In genomic region chr20:51318058-51318960, GRCh38 we compare ENCODE assay signal across 8 cellular contexts.
DNase-seq lines count a peak whose midpoint lies in the region; ATAC-seq, FAIRE-seq and TF ChIP-seq lines count a peak whose summit lies in the region.

No MANE protein-coding gene starts in this region.

- FAIRE-seq in D721Med (lab: Jason Lieb, UNC) (no peak), kidney (lab: Jason Lieb, UNC) (no peak)

- no peaks in the 10 kb centered on the region for H3F3A ChIP-seq in Loucy (ENCODE audit: low read depth)

- H3K4me2 ChIP-seq in Loucy (ENCODE audit: low read depth, low read length, poor library complexity, severe bottlenecking): no peak overlapping the region

- H3K9me3 Mint-ChIP-seq in naive thymus-derived CD4-positive, alpha-beta T cell: peaks cover 0 to 6% (median 2%) of the 10 kb centered on the region in 11 donors

- H3K4me1 Mint-ChIP-seq in naive thymus-derived CD4-positive, alpha-beta T cell: no peaks in the 10 kb centered on the region

- H3K79me2 ChIP-seq in Loucy (ENCODE audit: insufficient read depth, low read length): no peaks in the 10 kb centered on the region

- no peaks in the 10 kb centered on the region for H3K9me2 ChIP-seq in Loucy (replicated peaks; ENCODE audit: low read depth, low read length)

- H3K27ac ChIP-seq in colonic mucosa: no peak overlapping the region
- no peak overlapping the region for H3K27ac ChIP-seq in naive thymus-derived CD4-positive, alpha-beta T cell (ENCODE audit: low read depth, low read length)
- no peak overlapping the region for H3K27ac ChIP-seq in kidney (ENCODE audit: low read depth in 2 of 2, low read length in 2 of 2)

- no peak overlapping the region for H2AFZ ChIP-seq in Loucy (ENCODE audit: low read length)

- H3K36me3 ChIP-seq in Loucy (ENCODE audit: insufficient read depth, low read length) (no peaks in the 10 kb centered on the region), colonic mucosa (no peaks in the 10 kb centered on the region), kidney (ENCODE audit: control insufficient read depth in 1 of 2, insufficient read depth in 2 of 2, low read length in 2 of 2) (no peaks in the 10 kb centered on the region)
- no peaks in the 10 kb centered on the region for H3K36me3 ChIP-seq in naive thymus-derived CD4-positive, alpha-beta T cell (ENCODE audit: control insufficient read depth in 2 of 3, insufficient read depth in 3 of 3, low read length in 3 of 3)

- peaks cover 0 to 4% (median 0%) of the 10 kb centered on the region in 5 donors for H3K27me3 Mint-ChIP-seq in naive thymus-derived CD4-positive, alpha-beta T cell

- no peaks in the 10 kb centered on the region for H3K27me3 ChIP-seq in Loucy (ENCODE audit: insufficient read depth, low read length, poor library complexity, severe bottlenecking)
- H3K27me3 ChIP-seq in colonic mucosa: no peaks in the 10 kb centered on the region
- no peaks in the 10 kb centered on the region for H3K27me3 ChIP-seq in naive thymus-derived CD4-positive, alpha-beta T cell (ENCODE audit: control insufficient read depth in 2 of 2, insufficient read depth in 2 of 2, low read length in 2 of 2)

- H3K4me1 ChIP-seq in Loucy (ENCODE audit: insufficient read depth, low read length, poor library complexity, severe bottlenecking): no peaks in the 10 kb centered on the region
- H3K4me1 ChIP-seq in colonic mucosa: no peaks in the 10 kb centered on the region
- H3K4me1 ChIP-seq in naive thymus-derived CD4-positive, alpha-beta T cell (ENCODE audit: control insufficient read depth in 2 of 2, insufficient read depth in 2 of 2, low read length in 2 of 2): no peaks in the 10 kb centered on the region
- H3K4me1 ChIP-seq in kidney (ENCODE audit: control insufficient read depth in 1 of 2, insufficient read depth in 1 of 2, low read depth in 1 of 2, low read length in 2 of 2): no peaks in the 10 kb centered on the region

- CTCF ChIA-PET in naive thymus-derived CD4-positive, alpha-beta T cell (lab: Charles Lee): no interaction called here

- H3K4me3 Mint-ChIP-seq in naive thymus-derived CD4-positive, alpha-beta T cell: peak overlapping the region; percentile 19 to 66 (median 44)

- H3K9ac ChIP-seq in Loucy (ENCODE audit: low read depth, low read length, poor library complexity, severe bottlenecking) (no peak overlapping the region), colonic mucosa (ENCODE audit: low read depth in 2 of 2, low read length in 2 of 2) (no peak overlapping the region), kidney (ENCODE audit: low read length in 2 of 2) (no peak overlapping the region)

- H4K20me1 ChIP-seq in Loucy (ENCODE audit: insufficient read depth, low read length, poor library complexity, severe bottlenecking): no peaks in the 10 kb centered on the region

- intact Hi-C loops in colonic mucosa (cut with DNase I): no loop called here
- intact Hi-C loops in naive thymus-derived CD4-positive, alpha-beta T cell (cut with micrococcal nuclease): no loop called here
- intact Hi-C loops in kidney (cut with DNase I): no loop called here

- peak; percentile 66 for ATAC-seq in naive thymus-derived CD4-positive, alpha-beta T cell

- no peaks in the 10 kb centered on the region for H3K36me3 Mint-ChIP-seq in naive thymus-derived CD4-positive, alpha-beta T cell

- H3K27ac Mint-ChIP-seq in naive thymus-derived CD4-positive, alpha-beta T cell: peak overlapping the region in 3 of 9 donors; percentile 20 to 77 (median 69)

- POLR2A ChIA-PET in naive thymus-derived CD4-positive, alpha-beta T cell (lab: Charles Lee): no interaction called here

- no peaks in the 10 kb centered on the region for H3K9me3 ChIP-seq in Loucy (ENCODE audit: insufficient read depth, low read depth, low read length)
- no peaks in the 10 kb centered on the region for H3K9me3 ChIP-seq in colonic mucosa
- no peaks in the 10 kb centered on the region for H3K9me3 ChIP-seq in naive thymus-derived CD4-positive, alpha-beta T cell (ENCODE audit: control insufficient read depth in 2 of 3, low read length in 3 of 3)
- H3K9me3 ChIP-seq in kidney (ENCODE audit: control insufficient read depth in 1 of 2, low read length in 2 of 2): peaks cover 0 to 3% of the 10 kb centered on the region in 2 donors

- TF ChIP-seq CTCF in D721Med (IDR thresholded peaks at IDR 0.05; ENCODE audit: insufficient read depth, missing control alignments): peak; percentile 59
- TF ChIP-seq CTCF in Loucy (conservative IDR thresholded peaks at IDR 0.05; ENCODE audit: low read length): peak; percentile 83
- peak; percentile 55 for TF ChIP-seq CTCF in colonic mucosa (IDR thresholded peaks at IDR 0.05)
- no peak for TF ChIP-seq CTCF in kidney (IDR thresholded peaks at IDR 0.05; ENCODE audit: borderline replicate concordance, extremely low read depth, insufficient read depth)

- no peak overlapping the region for H3K4me3 ChIP-seq in Loucy (ENCODE audit: low read length, poor library complexity, severe bottlenecking)
- no peak overlapping the region for H3K4me3 ChIP-seq in colonic mucosa
- no peak overlapping the region for H3K4me3 ChIP-seq in naive thymus-derived CD4-positive, alpha-beta T cell (ENCODE audit: low read length)
- no peak overlapping the region for H3K4me3 ChIP-seq in kidney (ENCODE audit: low read length in 2 of 2)

- no peak for DNase-seq in D721Med (ENCODE audit: insufficient read length, low spot score)
- peak; percentile 63 for DNase-seq in activated CD4-positive, CD25-positive, alpha-beta regulatory T cell treated with anti-CD3 and anti-CD28 coated beads, Interleukin-2, amount 50 U/mL, for 72 hours
- peak; percentile 80 for DNase-seq in colonic mucosa
- DNase-seq in naive thymus-derived CD4-positive, alpha-beta T cell: peak; percentile 10 to 44 (median 21)
- no peak for DNase-seq in NCI-H1048 (lab: John Stamatoyannopoulos, UW)
- DNase-seq in kidney: no peak
- no peak for DNase-seq in Kasumi-1 (lab: John Stamatoyannopoulos, UW)

Comparison
In these comparisons a context has a peak if more than half of its experiments do, and no peak if none do; other contexts are left out.
1. DNase-seq: peak in activated CD4-positive, CD25-positive, alpha-beta regulatory T cell treated with anti-CD3 and anti-CD28 coated beads, Interleukin-2, amount 50 U/mL, for 72 hours (single experiment), colonic mucosa (single experiment) and naive thymus-derived CD4-positive, alpha-beta T cell (9 of 9); none in D721Med (single experiment), NCI-H1048 (single experiment), kidney (single experiment) and Kasumi-1 (0 of 2).